8 cellular contexts compared by ENCODE assay signal in the genomic region with DNA sequence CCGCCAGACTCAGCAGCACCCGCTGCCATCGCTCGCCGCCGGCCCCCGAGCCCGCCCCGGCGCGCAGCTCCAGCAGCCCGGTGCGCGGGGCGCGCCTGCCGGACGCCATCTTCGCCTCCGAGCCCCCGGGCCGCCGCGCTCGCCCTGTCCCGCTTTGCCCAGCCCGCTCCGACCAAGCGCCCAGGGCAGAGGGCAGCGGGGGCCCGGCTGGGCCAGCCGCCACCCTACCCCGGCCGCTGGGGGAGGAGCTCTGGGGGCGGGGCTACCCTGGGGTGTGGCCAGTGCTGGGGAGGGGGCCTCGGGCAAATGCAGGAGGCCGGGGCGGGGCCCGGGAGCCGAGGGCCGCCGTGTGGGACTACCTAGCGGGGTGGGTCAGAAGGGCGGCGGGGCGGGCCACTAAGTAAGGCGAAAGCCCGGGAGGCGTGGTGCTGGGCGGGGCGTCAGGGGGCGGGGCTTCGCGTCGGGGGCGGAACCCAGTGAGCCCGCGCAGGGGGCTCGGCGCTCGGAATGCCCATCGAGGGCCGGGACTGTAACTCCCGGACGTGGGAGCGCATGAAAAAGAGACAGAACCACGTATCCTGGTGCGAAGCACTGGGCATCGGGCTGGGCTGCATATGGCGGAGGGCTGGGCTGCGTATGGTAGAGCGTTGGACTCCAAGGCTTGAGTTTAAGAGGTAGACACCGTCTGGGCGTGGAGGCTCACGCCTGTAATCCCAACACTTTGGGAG. TPM values are rescaled to one million over a fixed set of nuclear protein-coding genes. Genes with fewer than 3 reads are reported as not detected.
DNase-seq lines count a peak whose midpoint lies in the region; ATAC-seq, FAIRE-seq and TF ChIP-seq lines count a peak whose summit lies in the region.

A gene (minus strand): TSS at position 252 of the 728 bp plus-strand sequence. CDS start 143 bp downstream, at position 109.

- H3K27ac Mint-ChIP-seq in neural progenitor cell: peak within 1 kb of the TSS; percentile 69

- H3K36me3 ChIP-seq in Loucy (ENCODE audit: insufficient read depth, low read length): no peaks in the 10 kb centered on the region
- H3K36me3 ChIP-seq in SJCRH30: no peaks in the 10 kb centered on the region
- H3K36me3 ChIP-seq in neural progenitor cell: no peaks in the 10 kb centered on the region
- peaks cover 0 to under 1% (median 0%) of the 10 kb centered on the region in 4 donors for H3K36me3 ChIP-seq in stomach

- H3K9ac ChIP-seq in Loucy (ENCODE audit: low read depth, low read length, poor library complexity, severe bottlenecking): peak within 1 kb of the TSS; percentile 72
- H3K9ac ChIP-seq in neural progenitor cell: no peak within 1 kb of the TSS

- H3F3A ChIP-seq in Loucy (ENCODE audit: low read depth) (0 out of 2 replicates have a peak, but pooled peaks cover 3% of the 10 kb centered on the region), neural progenitor cell (ENCODE audit: low read depth) (peaks cover 27% of the 10 kb centered on the region)

- no peak for FAIRE-seq in frontal cortex (lab: Jason Lieb, UNC)

- H3K27ac ChIP-seq in SJCRH30: no peak within 1 kb of the TSS
- no peak within 1 kb of the TSS for H3K27ac ChIP-seq in neural progenitor cell
- H3K27ac ChIP-seq in stomach: peak within 1 kb of the TSS; percentile 79 to 93 (median 88)

- peak; percentile 76 for ATAC-seq in GM21737 (IDR thresholded peaks at IDR 0.05; ENCODE audit: unreplicated experiment)

- peaks cover 11% of the 10 kb centered on the region for H3K27me3 Mint-ChIP-seq in neural progenitor cell (ENCODE audit: insufficient read depth, low read depth)

- H2AFZ ChIP-seq in Loucy (ENCODE audit: low read length): peak within 1 kb of the TSS; percentile 92
- peak within 1 kb of the TSS; percentile 66 for H2AFZ ChIP-seq in neural progenitor cell (replicated peaks)

- H3K36me3 Mint-ChIP-seq in neural progenitor cell: peaks cover 1% of the 10 kb centered on the region

- H3K4me3 ChIP-seq in Loucy (ENCODE audit: low read length, poor library complexity, severe bottlenecking): peak within 1 kb of the TSS; percentile 93
- peak within 1 kb of the TSS; percentile 70 for H3K4me3 ChIP-seq in SJCRH30
- H3K4me3 ChIP-seq in neural progenitor cell: peak within 1 kb of the TSS; percentile 79
- peak within 1 kb of the TSS; percentile 68 to 89 (median 74) for H3K4me3 ChIP-seq in stomach

- peaks cover 31% of the 10 kb centered on the region for H3K4me1 Mint-ChIP-seq in neural progenitor cell

- WGBS in stomach, 5 donors: 0 to 2% (median 0%) methylated on average over 9 to 73 of the region's 75 CpGs

- H3K9me2 ChIP-seq in Loucy (replicated peaks; ENCODE audit: low read depth, low read length): no peaks in the 10 kb centered on the region

- TF ChIP-seq CTCF in Loucy (conservative IDR thresholded peaks at IDR 0.05; ENCODE audit: low read length) (no peak), neural progenitor cell (IDR thresholded peaks at IDR 0.05) (no peak), stomach (IDR thresholded peaks at IDR 0.05) (no peak)

- no peak for TF ChIP-seq POLR2A in stomach (IDR thresholded peaks at IDR 0.05)

- TF ChIP-seq EP300 in stomach (IDR thresholded peaks at IDR 0.05): no peak

- peak; percentile 98 for DNase-seq in COLO829 (ENCODE audit: low spot score)
- DNase-seq in SJCRH30: peak; percentile 97 to 98
- DNase-seq in activated naive CD4-positive, alpha-beta T cell (lab: John Stamatoyannopoulos, UW): peak; percentile 58 to 85 (median 72)
- DNase-seq in frontal cortex (ENCODE audit: low spot score in 2 of 2): peak; percentile 89 to 92
- DNase-seq in neural progenitor cell (ENCODE audit: low spot score): peak; percentile 98
- DNase-seq in stomach: peak; percentile 98

- peak within 1 kb of the TSS; percentile 99 for H3K4me2 ChIP-seq in Loucy (ENCODE audit: low read depth, low read length, poor library complexity, severe bottlenecking)
- peak within 1 kb of the TSS; percentile 79 for H3K4me2 ChIP-seq in neural progenitor cell

- peak within 1 kb of the TSS; percentile 88 for H3K4me3 Mint-ChIP-seq in neural progenitor cell

- no peaks in the 10 kb centered on the region for H4K20me1 ChIP-seq in Loucy (ENCODE audit: insufficient read depth, low read length, poor library complexity, severe bottlenecking)
- peaks cover 5% of the 10 kb centered on the region for H4K20me1 ChIP-seq in neural progenitor cell (ENCODE audit: low read depth)

- H3K9me3 ChIP-seq in Loucy (ENCODE audit: insufficient read depth, low read depth, low read length) (no peaks in the 10 kb centered on the region), SJCRH30 (replicated peaks) (0 out of 2 replicates have a peak, but pooled peaks cover 3% of the 10 kb centered on the region), neural progenitor cell (ENCODE audit: low read depth) (no peaks in the 10 kb centered on the region), stomach (no peaks in the 10 kb centered on the region)

- intact Hi-C loops in stomach (cut with DNase I; ENCODE audit: low total_unique reads): no loop called here

- H3K4me1 ChIP-seq in Loucy (ENCODE audit: insufficient read depth, low read length, poor library complexity, severe bottlenecking): peaks cover 29% of the 10 kb centered on the region
- H3K4me1 ChIP-seq in SJCRH30: no peaks in the 10 kb centered on the region
- peaks cover 16% of the 10 kb centered on the region for H3K4me1 ChIP-seq in neural progenitor cell
- H3K4me1 ChIP-seq in stomach: peaks cover 0 to 40% (median 31%) of the 10 kb centered on the region in 4 donors

- peaks cover 2% of the 10 kb centered on the region for H3K9me3 Mint-ChIP-seq in neural progenitor cell

- H3K79me2 ChIP-seq in Loucy (ENCODE audit: insufficient read depth, low read length) (no peaks in the 10 kb centered on the region), neural progenitor cell (ENCODE audit: low read depth) (no peaks in the 10 kb centered on the region)

- H3K27me3 ChIP-seq in Loucy (ENCODE audit: insufficient read depth, low read length, poor library complexity, severe bottlenecking) (no peaks in the 10 kb centered on the region), SJCRH30 (no peaks in the 10 kb centered on the region), neural progenitor cell (peaks cover 26% of the 10 kb centered on the region), stomach (no peaks in the 10 kb centered on the region)

RNA-seq across cellular contexts. Expression of the gene that starts here (rescaled TPM):
- 13.2 and 14.5 TPM in 2 replicates for total RNA-seq in SJCRH30 (2014; rRNA removed; shearing (Covaris generic))
- total RNA-seq in frontal cortex (13.5 TPM), neural progenitor cell (ENCODE audit: low replicate concordance) (6.3 and 10.6 TPM in 2 replicates), stomach (10 to 100 TPM in 4 of 5 donors, 1 to 10 TPM in 1; 8.8 to 40.8 (median 27.4) TPM)
- 10 to 100 TPM; 16.0 to 23.5 (median 21.7) TPM for polyA plus RNA-seq in stomach

Comparison
In these comparisons a context has a peak if more than half of its experiments do, and no peak if none do; other contexts are left out.
1. H3K27ac ChIP-seq: peak in stomach (5 of 5); none in SJCRH30 (single experiment) and neural progenitor cell (single experiment).
2. Peak in every context shown above with its lines, with median percentiles within 50 percentile points of each other: DNase-seq and H3K4me3 ChIP-seq.